1 cellular context compared by ENCODE assay signal in the genomic region with DNA sequence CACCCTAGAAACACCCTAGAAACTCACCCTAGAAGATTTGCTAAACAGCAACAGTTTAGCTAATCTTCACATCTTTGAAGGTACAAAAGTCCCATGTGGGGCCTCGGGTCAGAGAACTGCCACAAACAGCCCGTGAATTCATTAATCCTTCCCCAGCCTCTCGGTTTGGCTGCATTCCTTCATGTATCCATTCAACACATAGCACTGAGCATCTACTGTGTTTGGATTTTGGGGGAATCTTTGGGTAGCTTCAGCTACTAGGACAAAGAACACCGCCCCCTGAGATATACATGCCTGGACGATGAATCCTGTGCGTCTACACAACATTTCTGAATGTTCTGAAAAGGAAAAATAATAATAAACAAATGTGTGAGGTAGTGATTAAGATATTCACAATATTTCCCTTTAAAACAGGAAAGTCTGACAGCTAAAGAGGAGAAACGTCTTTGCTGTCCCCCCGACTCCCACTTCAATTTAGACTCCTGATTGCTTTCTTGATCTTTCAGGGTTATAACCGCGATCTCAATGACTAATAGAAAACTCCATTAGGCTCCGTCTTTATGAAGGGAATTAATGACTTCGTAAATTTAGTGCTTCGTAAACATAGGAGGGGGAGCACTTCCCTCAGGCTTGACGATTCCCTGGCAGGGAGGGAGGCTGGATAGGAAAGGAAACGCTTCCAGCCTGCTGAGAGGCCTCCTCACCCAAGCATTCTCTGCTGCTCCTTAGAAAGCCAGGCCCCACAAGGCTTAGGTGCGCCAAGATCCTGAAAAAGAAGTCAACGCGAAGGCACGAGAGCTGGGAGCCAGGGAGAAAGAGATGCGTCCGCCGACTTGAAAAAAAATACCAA.
TF ChIP-seq lines count a peak whose summit lies in the region.

No MANE protein-coding gene starts in this region.

TF ChIP-seq in GM23338, 12 proteins besides CTCF, POLR2A, EP300 and RAD21:
- TF ChIP-seq, protein P1, sequence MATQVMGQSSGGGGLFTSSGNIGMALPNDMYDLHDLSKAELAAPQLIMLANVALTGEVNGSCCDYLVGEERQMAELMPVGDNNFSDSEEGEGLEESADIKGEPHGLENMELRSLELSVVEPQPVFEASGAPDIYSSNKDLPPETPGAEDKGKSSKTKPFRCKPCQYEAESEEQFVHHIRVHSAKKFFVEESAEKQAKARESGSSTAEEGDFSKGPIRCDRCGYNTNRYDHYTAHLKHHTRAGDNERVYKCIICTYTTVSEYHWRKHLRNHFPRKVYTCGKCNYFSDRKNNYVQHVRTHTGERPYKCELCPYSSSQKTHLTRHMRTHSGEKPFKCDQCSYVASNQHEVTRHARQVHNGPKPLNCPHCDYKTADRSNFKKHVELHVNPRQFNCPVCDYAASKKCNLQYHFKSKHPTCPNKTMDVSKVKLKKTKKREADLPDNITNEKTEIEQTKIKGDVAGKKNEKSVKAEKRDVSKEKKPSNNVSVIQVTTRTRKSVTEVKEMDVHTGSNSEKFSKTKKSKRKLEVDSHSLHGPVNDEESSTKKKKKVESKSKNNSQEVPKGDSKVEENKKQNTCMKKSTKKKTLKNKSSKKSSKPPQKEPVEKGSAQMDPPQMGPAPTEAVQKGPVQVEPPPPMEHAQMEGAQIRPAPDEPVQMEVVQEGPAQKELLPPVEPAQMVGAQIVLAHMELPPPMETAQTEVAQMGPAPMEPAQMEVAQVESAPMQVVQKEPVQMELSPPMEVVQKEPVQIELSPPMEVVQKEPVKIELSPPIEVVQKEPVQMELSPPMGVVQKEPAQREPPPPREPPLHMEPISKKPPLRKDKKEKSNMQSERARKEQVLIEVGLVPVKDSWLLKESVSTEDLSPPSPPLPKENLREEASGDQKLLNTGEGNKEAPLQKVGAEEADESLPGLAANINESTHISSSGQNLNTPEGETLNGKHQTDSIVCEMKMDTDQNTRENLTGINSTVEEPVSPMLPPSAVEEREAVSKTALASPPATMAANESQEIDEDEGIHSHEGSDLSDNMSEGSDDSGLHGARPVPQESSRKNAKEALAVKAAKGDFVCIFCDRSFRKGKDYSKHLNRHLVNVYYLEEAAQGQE (IDR thresholded peaks at IDR 0.05; ENCODE audit: unreplicated experiment) = no peak
- TF ChIP-seq NANOG (IDR thresholded peaks at IDR 0.05; ENCODE audit: borderline replicate concordance) (no peak), ZNF114 (CRISPR knock-in tag; IDR thresholded peaks at IDR 0.05) (no peak), CREB1 (CRISPR knock-in tag; IDR thresholded peaks at IDR 0.05; ENCODE audit: low read depth) (no peak), EZH2phosphoT487 (IDR thresholded peaks at IDR 0.05; ENCODE audit: unreplicated experiment) (no peak), EZH2 (IDR thresholded peaks at IDR 0.05; ENCODE audit: low read depth, unreplicated experiment) (no peak), STAT1 (IDR thresholded peaks at IDR 0.05; ENCODE audit: unreplicated experiment) (no peak), ZNF331 (CRISPR knock-in tag; IDR thresholded peaks at IDR 0.05; ENCODE audit: low read depth) (no peak), POLR2AphosphoS5 (IDR thresholded peaks at IDR 0.05; ENCODE audit: low read depth) (no peak), JUNB (IDR thresholded peaks at IDR 0.05; ENCODE audit: unreplicated experiment) (no peak)
- TF ChIP-seq, protein P2, sequence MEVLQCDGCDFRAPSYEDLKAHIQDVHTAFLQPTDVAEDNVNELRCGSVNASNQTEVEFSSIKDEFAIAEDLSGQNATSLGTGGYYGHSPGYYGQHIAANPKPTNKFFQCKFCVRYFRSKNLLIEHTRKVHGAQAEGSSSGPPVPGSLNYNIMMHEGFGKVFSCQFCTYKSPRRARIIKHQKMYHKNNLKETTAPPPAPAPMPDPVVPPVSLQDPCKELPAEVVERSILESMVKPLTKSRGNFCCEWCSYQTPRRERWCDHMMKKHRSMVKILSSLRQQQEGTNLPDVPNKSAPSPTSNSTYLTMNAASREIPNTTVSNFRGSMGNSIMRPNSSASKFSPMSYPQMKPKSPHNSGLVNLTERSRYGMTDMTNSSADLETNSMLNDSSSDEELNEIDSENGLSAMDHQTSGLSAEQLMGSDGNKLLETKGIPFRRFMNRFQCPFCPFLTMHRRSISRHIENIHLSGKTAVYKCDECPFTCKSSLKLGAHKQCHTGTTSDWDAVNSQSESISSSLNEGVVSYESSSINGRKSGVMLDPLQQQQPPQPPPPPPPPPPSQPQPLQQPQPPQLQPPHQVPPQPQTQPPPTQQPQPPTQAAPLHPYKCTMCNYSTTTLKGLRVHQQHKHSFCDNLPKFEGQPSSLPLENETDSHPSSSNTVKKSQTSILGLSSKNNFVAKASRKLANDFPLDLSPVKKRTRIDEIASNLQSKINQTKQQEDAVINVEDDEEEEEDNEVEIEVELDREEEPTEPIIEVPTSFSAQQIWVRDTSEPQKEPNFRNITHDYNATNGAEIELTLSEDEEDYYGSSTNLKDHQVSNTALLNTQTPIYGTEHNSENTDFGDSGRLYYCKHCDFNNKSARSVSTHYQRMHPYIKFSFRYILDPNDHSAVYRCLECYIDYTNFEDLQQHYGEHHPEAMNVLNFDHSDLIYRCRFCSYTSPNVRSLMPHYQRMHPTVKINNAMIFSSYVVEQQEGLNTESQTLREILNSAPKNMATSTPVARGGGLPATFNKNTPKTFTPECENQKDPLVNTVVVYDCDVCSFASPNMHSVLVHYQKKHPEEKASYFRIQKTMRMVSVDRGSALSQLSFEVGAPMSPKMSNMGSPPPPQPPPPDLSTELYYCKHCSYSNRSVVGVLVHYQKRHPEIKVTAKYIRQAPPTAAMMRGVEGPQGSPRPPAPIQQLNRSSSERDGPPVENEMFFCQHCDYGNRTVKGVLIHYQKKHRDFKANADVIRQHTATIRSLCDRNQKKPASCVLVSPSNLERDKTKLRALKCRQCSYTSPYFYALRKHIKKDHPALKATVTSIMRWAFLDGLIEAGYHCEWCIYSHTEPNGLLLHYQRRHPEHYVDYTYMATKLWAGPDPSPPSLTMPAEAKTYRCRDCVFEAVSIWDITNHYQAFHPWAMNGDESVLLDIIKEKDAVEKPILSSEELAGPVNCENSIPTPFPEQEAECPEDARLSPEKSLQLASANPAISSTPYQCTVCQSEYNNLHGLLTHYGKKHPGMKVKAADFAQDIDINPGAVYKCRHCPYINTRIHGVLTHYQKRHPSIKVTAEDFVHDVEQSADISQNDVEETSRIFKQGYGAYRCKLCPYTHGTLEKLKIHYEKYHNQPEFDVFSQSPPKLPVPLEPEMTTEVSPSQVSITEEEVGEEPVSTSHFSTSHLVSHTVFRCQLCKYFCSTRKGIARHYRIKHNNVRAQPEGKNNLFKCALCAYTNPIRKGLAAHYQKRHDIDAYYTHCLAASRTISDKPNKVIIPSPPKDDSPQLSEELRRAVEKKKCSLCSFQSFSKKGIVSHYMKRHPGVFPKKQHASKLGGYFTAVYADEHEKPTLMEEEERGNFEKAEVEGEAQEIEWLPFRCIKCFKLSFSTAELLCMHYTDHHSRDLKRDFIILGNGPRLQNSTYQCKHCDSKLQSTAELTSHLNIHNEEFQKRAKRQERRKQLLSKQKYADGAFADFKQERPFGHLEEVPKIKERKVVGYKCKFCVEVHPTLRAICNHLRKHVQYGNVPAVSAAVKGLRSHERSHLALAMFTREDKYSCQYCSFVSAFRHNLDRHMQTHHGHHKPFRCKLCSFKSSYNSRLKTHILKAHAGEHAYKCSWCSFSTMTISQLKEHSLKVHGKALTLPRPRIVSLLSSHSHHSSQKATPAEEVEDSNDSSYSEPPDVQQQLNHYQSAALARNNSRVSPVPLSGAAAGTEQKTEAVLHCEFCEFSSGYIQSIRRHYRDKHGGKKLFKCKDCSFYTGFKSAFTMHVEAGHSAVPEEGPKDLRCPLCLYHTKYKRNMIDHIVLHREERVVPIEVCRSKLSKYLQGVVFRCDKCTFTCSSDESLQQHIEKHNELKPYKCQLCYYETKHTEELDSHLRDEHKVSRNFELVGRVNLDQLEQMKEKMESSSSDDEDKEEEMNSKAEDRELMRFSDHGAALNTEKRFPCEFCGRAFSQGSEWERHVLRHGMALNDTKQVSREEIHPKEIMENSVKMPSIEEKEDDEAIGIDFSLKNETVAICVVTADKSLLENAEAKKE (CRISPR knock-in tag; IDR thresholded peaks at IDR 0.05) = no peak
- TF ChIP-seq, protein P3, sequence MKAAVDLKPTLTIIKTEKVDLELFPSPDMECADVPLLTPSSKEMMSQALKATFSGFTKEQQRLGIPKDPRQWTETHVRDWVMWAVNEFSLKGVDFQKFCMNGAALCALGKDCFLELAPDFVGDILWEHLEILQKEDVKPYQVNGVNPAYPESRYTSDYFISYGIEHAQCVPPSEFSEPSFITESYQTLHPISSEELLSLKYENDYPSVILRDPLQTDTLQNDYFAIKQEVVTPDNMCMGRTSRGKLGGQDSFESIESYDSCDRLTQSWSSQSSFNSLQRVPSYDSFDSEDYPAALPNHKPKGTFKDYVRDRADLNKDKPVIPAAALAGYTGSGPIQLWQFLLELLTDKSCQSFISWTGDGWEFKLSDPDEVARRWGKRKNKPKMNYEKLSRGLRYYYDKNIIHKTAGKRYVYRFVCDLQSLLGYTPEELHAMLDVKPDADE (IDR thresholded peaks at IDR 0.05) = no peak
TF ChIP-seq in GM23338: peak in this region for 0.
